8 cellular contexts compared by ENCODE assay signal in genomic region chr17:78358538-78359215, GRCh38. TPM values are rescaled to one million over a fixed set of nuclear protein-coding genes. Genes with fewer than 3 reads are reported as not detected.
DNase-seq lines count a peak whose midpoint lies in the region; ATAC-seq and TF ChIP-seq lines count a peak whose summit lies in the region.

No MANE protein-coding gene starts in this region.

- H3K27me3 ChIP-seq in HAP-1 (ENCODE audit: low read depth) (no peaks in the 10 kb centered on the region), gastroesophageal sphincter (no peaks in the 10 kb centered on the region), psoas muscle (ENCODE audit: insufficient read depth in 3 of 3, low read length in 2 of 3) (no peaks in the 10 kb centered on the region)

- CTCF ChIA-PET in activated CD8-positive, alpha-beta T cell treated with anti-CD3 and anti-CD28 coated beads, Interleukin-2, amount 10 ng/mL, durations not matched to agents 7 days and 5 days (lab: Charles Lee) = interaction anchor here (0.6 to 2.0 kb wide), 6 partner anchors 14 to 63 kb away, joined by 3 to 8 read pairs (median 3); no protein-coding TSS in a partner anchor

- TF ChIP-seq EP300 in gastroesophageal sphincter (IDR thresholded peaks at IDR 0.05) = no peak

- no peaks in the 10 kb centered on the region for H3K9me3 ChIP-seq in HAP-1
- no peaks in the 10 kb centered on the region for H3K9me3 ChIP-seq in gastroesophageal sphincter
- H3K9me3 ChIP-seq in psoas muscle = no peaks in the 10 kb centered on the region

- no peaks in the 10 kb centered on the region for H3K9me3 Mint-ChIP-seq in activated CD8-positive, alpha-beta T cell treated with anti-CD3 and anti-CD28 coated beads, Interleukin-2, amount 10 ng/mL, durations not matched to agents 7 days and 5 days (ENCODE audit: insufficient read depth)

- H3K27ac Mint-ChIP-seq in activated CD8-positive, alpha-beta T cell treated with anti-CD3 and anti-CD28 coated beads, Interleukin-2, amount 10 ng/mL, durations not matched to agents 7 days and 5 days = peak overlapping the region; percentile 34

- WGBS in gastroesophageal sphincter (ENCODE audit: low coverage in 1 of 2), 2 donors = no CpG with 5 or more reads among the region's 59 CpGs
- WGBS in psoas muscle, 3 donors = 39 to 55% (median 52%) methylated on average over 54 to 59 of the region's 59 CpGs

- peaks cover 16% of the 10 kb centered on the region for H3K27me3 Mint-ChIP-seq in activated CD8-positive, alpha-beta T cell treated with anti-CD3 and anti-CD28 coated beads, Interleukin-2, amount 10 ng/mL, durations not matched to agents 7 days and 5 days (ENCODE audit: low read depth)

- TF ChIP-seq POLR2A in gastroesophageal sphincter (IDR thresholded peaks at IDR 0.05) = peak in 1 of 2 donors; percentile 28

- H3K4me3 Mint-ChIP-seq in activated CD8-positive, alpha-beta T cell treated with anti-CD3 and anti-CD28 coated beads, Interleukin-2, amount 10 ng/mL, durations not matched to agents 7 days and 5 days = peak overlapping the region; percentile 79

- H3K27ac ChIP-seq in gastroesophageal sphincter (peak overlapping the region; percentile 86 to 96 (median 90)), psoas muscle (peak overlapping the region; percentile 82)

- H3K4me1 ChIP-seq in HAP-1 = peaks cover 1% of the 10 kb centered on the region; the same call in 1 of the 2 replicates
- peaks cover 8 to 67% (median 33%) of the 10 kb centered on the region in 3 donors for H3K4me1 ChIP-seq in gastroesophageal sphincter
- H3K4me1 ChIP-seq in psoas muscle = peaks cover 28% of the 10 kb centered on the region

- H3K4me1 Mint-ChIP-seq in activated CD8-positive, alpha-beta T cell treated with anti-CD3 and anti-CD28 coated beads, Interleukin-2, amount 10 ng/mL, durations not matched to agents 7 days and 5 days (ENCODE audit: low read depth) = peaks cover 56% of the 10 kb centered on the region

- POLR2A ChIA-PET in activated CD8-positive, alpha-beta T cell treated with anti-CD3 and anti-CD28 coated beads, Interleukin-2, amount 10 ng/mL, durations not matched to agents 7 days and 5 days (lab: Charles Lee) = interaction anchor here (0.9 to 3.4 kb wide), 5 partner anchors 15 to 23 kb away, joined by 3 to 11 read pairs (median 9); no protein-coding TSS in a partner anchor

- no peak for ATAC-seq in activated CD8-positive, alpha-beta T cell treated with anti-CD3 and anti-CD28 coated beads, Interleukin-2, amount 10 ng/mL, durations not matched to agents 7 days and 5 days
- ATAC-seq in gastroesophageal sphincter = no peak
- ATAC-seq in psoas muscle = no peak
- no peak for ATAC-seq in HG03565 (IDR thresholded peaks at IDR 0.05; ENCODE audit: unreplicated experiment)

- H3K4me3 ChIP-seq in HAP-1 (peak overlapping the region; percentile 72; the same call in 1 of the 2 replicates), gastroesophageal sphincter (peak overlapping the region; percentile 49 to 57), psoas muscle (peak overlapping the region; percentile 96)

- intact Hi-C loops in psoas muscle (cut with DNase I) = no loop called here

- no peak for TF ChIP-seq CTCF in gastroesophageal sphincter (IDR thresholded peaks at IDR 0.05)
- no peak for TF ChIP-seq CTCF in psoas muscle (IDR thresholded peaks at IDR 0.05)

- DNase-seq in HAP-1 (ENCODE audit: low spot score in 2 of 2) = no peak
- DNase-seq in activated CD8-positive, alpha-beta T cell treated with anti-CD3 and anti-CD28 coated beads, Interleukin-2, amount 10 ng/mL, durations not matched to agents 7 days and 5 days = peak; percentile 34
- DNase-seq in psoas muscle = peak in 1 of 2 donors; percentile 62
- no peak for DNase-seq in SIG-M5 treated with dmso at 0.1 percent for 504 hours (lab: John Stamatoyannopoulos, UW; ENCODE audit: unreplicated experiment)
- DNase-seq in Ammon's horn (ENCODE audit: low spot score) = no peak
- no peak for DNase-seq in GOT3 (lab: John Stamatoyannopoulos, UW)

- H3K36me3 Mint-ChIP-seq in activated CD8-positive, alpha-beta T cell treated with anti-CD3 and anti-CD28 coated beads, Interleukin-2, amount 10 ng/mL, durations not matched to agents 7 days and 5 days (ENCODE audit: low read depth) = peaks cover 20% of the 10 kb centered on the region

- in situ Hi-C loops in HAP-1 (cut with MboI; ENCODE audit: low sequenced_read_pairs) = no loop called here

- H3K36me3 ChIP-seq in HAP-1 (replicated peaks) (peaks cover 5% of the 10 kb centered on the region), gastroesophageal sphincter (peaks cover 0 to 26% of the 10 kb centered on the region in 2 donors), psoas muscle (ENCODE audit: insufficient read depth in 1 of 2, low read depth in 1 of 2) (peaks cover 0 to 31% of the 10 kb centered on the region in 2 donors)

RNA-seq across cellular contexts. Expression of gene SOCS3, which starts 1.2 kb away (rescaled TPM):
- total RNA-seq in activated CD8-positive, alpha-beta T cell treated with anti-CD3 and anti-CD28 coated beads, Interleukin-2, amount 10 ng/mL, durations not matched to agents 7 days and 5 days = 1 to 10 TPM; 9.1 TPM
- 100 to 1,000 TPM in 1 of 4 donors, 10 to 100 TPM in 3; 11.5 to 423 (median 38.2) TPM for total RNA-seq in gastroesophageal sphincter
- 10 to 100 TPM in 3 of 4 donors, 1 to 10 TPM in 1; 8.5 to 43.5 (median 23.6) TPM for total RNA-seq in psoas muscle
- 10 to 100 TPM in 1 of 3 donors, 1 to 10 TPM in 2; 5.3 to 24.4 (median 7.5) TPM for polyA plus RNA-seq in psoas muscle

RNA-seq across cellular contexts. Expression of gene PGS1, which starts 19.8 kb away (rescaled TPM):
- total RNA-seq in activated CD8-positive, alpha-beta T cell treated with anti-CD3 and anti-CD28 coated beads, Interleukin-2, amount 10 ng/mL, durations not matched to agents 7 days and 5 days = 10 to 100 TPM; 46.5 to 51.0 TPM
- total RNA-seq in gastroesophageal sphincter (10 to 100 TPM; 24.1 to 53.0 (median 38.8) TPM), psoas muscle (10 to 100 TPM; 15.0 to 24.2 (median 20.3) TPM)
- 10 to 100 TPM; 10.2 to 16.3 (median 15.5) TPM for polyA plus RNA-seq in psoas muscle
